Comparison of ENCODE assay signal across 1 cellular context in genomic region chr9:128159784-128160602, GRCh38.
A peak's percentile ranks its signal among the peaks of the same experiment; 100 is the strongest.
TF ChIP-seq lines count a peak whose summit lies in the region.

BBLN (plus strand) TSS chr9:128160265; CDS start chr9:128160408, 143 bp downstream.

TF ChIP-seq in HepG2, 621 proteins besides CTCF, POLR2A, EP300 and RAD21 (continued from another document and continues in another):
- TF ChIP-seq REST (IDR thresholded peaks at IDR 0.05; ENCODE audit: borderline replicate concordance in 1 of 2, low read depth in 1 of 2, low read length in 2 of 2) = no peak
- no peak for TF ChIP-seq SNRNP70 (IDR thresholded peaks at IDR 0.05; ENCODE audit: low read depth, low read length)
- TF ChIP-seq CEBPG (CRISPR knock-in tag; IDR thresholded peaks at IDR 0.05) = no peak
- TF ChIP-seq HIC2 (CRISPR knock-in tag; IDR thresholded peaks at IDR 0.05; ENCODE audit: low read depth) = no peak; the same call in 1 of the 2 replicates
- TF ChIP-seq ZXDC (CRISPR knock-in tag; IDR thresholded peaks at IDR 0.05) = peak; percentile 99
- peak; percentile 75 for TF ChIP-seq ZMYM2 (CRISPR knock-in tag; IDR thresholded peaks at IDR 0.05)
- TF ChIP-seq ZNF605 (CRISPR knock-in tag; IDR thresholded peaks at IDR 0.05) = peak; percentile 88
- no peak for TF ChIP-seq TARDBP (CRISPR knock-in tag; IDR thresholded peaks at IDR 0.05)
- TF ChIP-seq KLF9 (CRISPR knock-in tag; IDR thresholded peaks at IDR 0.05; ENCODE audit: low read depth) = no peak
- peak; percentile 70 for TF ChIP-seq UBTF (CRISPR knock-in tag; IDR thresholded peaks at IDR 0.05)
- no peak for TF ChIP-seq JARID2 (CRISPR knock-in tag; IDR thresholded peaks at IDR 0.05; ENCODE audit: insufficient replicate concordance)
- TF ChIP-seq ZNF576 (CRISPR knock-in tag; IDR thresholded peaks at IDR 0.05) = no peak
- no peak for TF ChIP-seq SRF (IDR thresholded peaks at IDR 0.05; ENCODE audit: low read depth, low read length)
- TF ChIP-seq ZNF224 (CRISPR knock-in tag; IDR thresholded peaks at IDR 0.05) = 0 out of 2 replicates have a peak, but pooled peaks have one; percentile 27
- no peak for TF ChIP-seq ZNF724P (CRISPR knock-in tag; IDR thresholded peaks at IDR 0.05; ENCODE audit: borderline replicate concordance)
- no peak; the same call in 1 of the 2 replicates for TF ChIP-seq ZFP91 (CRISPR knock-in tag; IDR thresholded peaks at IDR 0.05; ENCODE audit: borderline replicate concordance)
- no peak for TF ChIP-seq ZNF720 (CRISPR knock-in tag; IDR thresholded peaks at IDR 0.05)
- TF ChIP-seq ZNF770 (CRISPR knock-in tag; IDR thresholded peaks at IDR 0.05) = peak; percentile 95
- TF ChIP-seq ZNF44 (CRISPR knock-in tag; IDR thresholded peaks at IDR 0.05) = no peak
- TF ChIP-seq ZNF3 (CRISPR knock-in tag; IDR thresholded peaks at IDR 0.05) = no peak
- no peak for TF ChIP-seq FOXP1 (IDR thresholded peaks at IDR 0.05)
- no peak for TF ChIP-seq FOXP1 (CRISPR knock-in tag; IDR thresholded peaks at IDR 0.05)
- no peak for TF ChIP-seq CENPT (CRISPR knock-in tag; IDR thresholded peaks at IDR 0.05; ENCODE audit: low read depth)
- no peak for TF ChIP-seq MED13 (CRISPR knock-in tag; IDR thresholded peaks at IDR 0.05)
- TF ChIP-seq ZNF382 (CRISPR knock-in tag; IDR thresholded peaks at IDR 0.05; ENCODE audit: borderline replicate concordance) = no peak
- no peak for TF ChIP-seq ZNF562 (CRISPR knock-in tag; IDR thresholded peaks at IDR 0.05; ENCODE audit: borderline replicate concordance)
- TF ChIP-seq FUBP1 (CRISPR knock-in tag; IDR thresholded peaks at IDR 0.05; ENCODE audit: borderline replicate concordance) = no peak
- TF ChIP-seq BCLAF1 (IDR thresholded peaks at IDR 0.05) = no peak
- TF ChIP-seq BCL3 (CRISPR knock-in tag; IDR thresholded peaks at IDR 0.05) = peak; percentile 33; the same call in 1 of the 2 replicates
- TF ChIP-seq EEA1 (CRISPR knock-in tag; IDR thresholded peaks at IDR 0.05; ENCODE audit: borderline replicate concordance) = no peak; the same call in 1 of the 2 replicates
- TF ChIP-seq ZSCAN12 (CRISPR knock-in tag; IDR thresholded peaks at IDR 0.05) = no peak
- no peak for TF ChIP-seq GMEB1 (CRISPR knock-in tag; IDR thresholded peaks at IDR 0.05; ENCODE audit: borderline replicate concordance)
